ENCODE assay signal across 26 cellular contexts in the genomic region with DNA sequence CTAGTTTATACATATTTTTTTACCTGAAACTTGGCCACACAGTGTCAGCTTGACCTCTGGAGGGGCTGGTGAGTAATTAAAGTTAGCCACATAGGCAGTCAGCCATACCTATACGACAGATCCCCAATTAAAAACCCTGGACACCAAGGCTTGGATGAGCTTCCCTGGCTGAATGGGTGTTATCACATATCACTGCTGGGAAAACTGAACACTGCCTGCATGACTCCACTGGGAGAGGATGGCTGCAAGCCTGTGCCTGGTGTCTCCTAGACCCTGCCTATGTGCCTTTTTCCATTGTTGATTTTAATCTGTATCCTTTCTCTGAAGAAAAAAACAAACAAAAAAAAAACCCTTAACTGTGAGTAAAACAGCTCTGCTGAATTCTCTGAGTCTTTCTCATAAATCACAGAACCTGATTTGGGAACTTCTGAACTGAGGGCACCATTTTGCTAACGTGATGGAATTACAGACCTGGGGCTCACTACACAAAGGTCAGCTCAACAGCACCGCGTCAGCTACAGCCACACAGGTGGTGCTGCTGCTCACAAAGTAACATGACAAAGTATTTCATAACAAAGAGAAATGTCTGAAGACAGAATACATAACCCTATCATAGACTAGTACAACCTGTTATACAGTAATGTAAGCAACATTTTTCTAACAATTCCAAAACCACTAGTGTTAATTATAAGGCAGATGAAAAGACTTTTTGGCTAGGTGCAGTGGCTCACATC.
DNase-seq lines count a peak whose midpoint lies in the region; ATAC-seq, FAIRE-seq and TF ChIP-seq lines count a peak whose summit lies in the region.
"Had no signal": no experiment of that assay in that cellular context is flagged by ENCODE, and none has a peak within 500 bp of the region (broad histone marks: within the 10 kb centered on the region; RNA-seq: fewer than 3 reads in every experiment).

No MANE protein-coding gene starts in this region.

- no peak overlapping the region for H3K4me3 ChIP-seq in bronchial epithelial cell (ENCODE audit: low read depth, low read length)
- H3K4me3 ChIP-seq: BLaER1 treated with 17β-estradiol and CSF1 and Interleukin-3, amounts not matched to agents 10 nM and 100 nM; GM12878 had no signal

- peaks cover 16% of the 10 kb centered on the region for H3K36me3 Mint-ChIP-seq in activated CD8-positive, alpha-beta memory T cell treated with anti-CD3 and anti-CD28 coated beads, Interleukin-2, amount 10 ng/mL, durations not matched to agents 7 days and 5 days
- H3K36me3 Mint-ChIP-seq in memory B cell, result peaks cover 30% of the 10 kb centered on the region
- peaks cover 17% of the 10 kb centered on the region for H3K36me3 Mint-ChIP-seq in stimulated activated effector memory CD8-positive, alpha-beta T cell treated with anti-CD3 and anti-CD28 coated beads, Interleukin-12 subunit alpha, Interleukin-12 subunit beta, amount 100 ng/mL, for 72 hours

- peak; percentile 43 for FAIRE-seq in bronchial epithelial cell (lab: Jason Lieb, UNC)
- FAIRE-seq: GM12878 had no signal

- no peak overlapping the region for H3K27ac Mint-ChIP-seq in activated CD8-positive, alpha-beta memory T cell treated with anti-CD3 and anti-CD28 coated beads, Interleukin-2, amount 10 ng/mL, durations not matched to agents 7 days and 5 days
- peak overlapping the region; percentile 18 for H3K27ac Mint-ChIP-seq in memory B cell
- peak overlapping the region; percentile 14 for H3K27ac Mint-ChIP-seq in stimulated activated effector memory CD8-positive, alpha-beta T cell treated with anti-CD3 and anti-CD28 coated beads, Interleukin-12 subunit alpha, Interleukin-12 subunit beta, amount 100 ng/mL, for 72 hours

- no peak overlapping the region for H3K4me3 Mint-ChIP-seq in activated CD8-positive, alpha-beta memory T cell treated with anti-CD3 and anti-CD28 coated beads, Interleukin-2, amount 10 ng/mL, durations not matched to agents 7 days and 5 days
- H3K4me3 Mint-ChIP-seq in memory B cell, result no peak overlapping the region
- H3K4me3 Mint-ChIP-seq in stimulated activated effector memory CD8-positive, alpha-beta T cell treated with anti-CD3 and anti-CD28 coated beads, Interleukin-12 subunit alpha, Interleukin-12 subunit beta, amount 100 ng/mL, for 72 hours, result no peak overlapping the region
- H3K4me3 Mint-ChIP-seq: CD4-positive, alpha-beta memory T cell had no signal

- TF ChIP-seq CTCF in bronchial epithelial cell (IDR thresholded peaks at IDR 0.05; ENCODE audit: insufficient read depth, low read length, severe bottlenecking) (no peak), GM13976 (IDR thresholded peaks at IDR 0.05; ENCODE audit: borderline replicate concordance, control extremely low read depth, extremely low read depth, insufficient read depth, missing control alignments) (no peak)

- no peaks in the 10 kb centered on the region for H3K9me3 Mint-ChIP-seq in activated CD8-positive, alpha-beta memory T cell treated with anti-CD3 and anti-CD28 coated beads, Interleukin-2, amount 10 ng/mL, durations not matched to agents 7 days and 5 days (ENCODE audit: low read depth)
- H3K9me3 Mint-ChIP-seq in memory B cell, result no peaks in the 10 kb centered on the region
- H3K9me3 Mint-ChIP-seq in stimulated activated effector memory CD8-positive, alpha-beta T cell treated with anti-CD3 and anti-CD28 coated beads, Interleukin-12 subunit alpha, Interleukin-12 subunit beta, amount 100 ng/mL, for 72 hours, result no peaks in the 10 kb centered on the region
- H3K9me3 Mint-ChIP-seq: CD4-positive, alpha-beta memory T cell had no signal

- no peaks in the 10 kb centered on the region for H3K27me3 Mint-ChIP-seq in activated CD8-positive, alpha-beta memory T cell treated with anti-CD3 and anti-CD28 coated beads, Interleukin-2, amount 10 ng/mL, durations not matched to agents 7 days and 5 days
- no peaks in the 10 kb centered on the region for H3K27me3 Mint-ChIP-seq in memory B cell
- H3K27me3 Mint-ChIP-seq: CD4-positive, alpha-beta memory T cell had no signal

- peaks cover 2% of the 10 kb centered on the region for H3K36me3 ChIP-seq in bronchial epithelial cell (ENCODE audit: control insufficient read depth, insufficient read depth, low read length)

- DNase-seq in activated CD8-positive, alpha-beta memory T cell treated with anti-CD3 and anti-CD28 coated beads for 24 hours, result peak; percentile 15
- no peak for DNase-seq in activated CD8-positive, alpha-beta memory T cell treated with anti-CD3 and anti-CD28 coated beads, Interleukin-2, amount 10 ng/mL, durations not matched to agents 7 days and 5 days
- DNase-seq in bronchial epithelial cell (ENCODE audit: low read depth), result peak; percentile 48
- DNase-seq in memory B cell (ENCODE audit: low spot score in 2 of 2), result no peak
- DNase-seq in stimulated activated effector memory CD8-positive, alpha-beta T cell treated with anti-CD3 and anti-CD28 coated beads, Interleukin-12 subunit alpha, Interleukin-12 subunit beta, amount 100 ng/mL, for 72 hours (ENCODE audit: low spot score in 2 of 2), result no peak
- DNase-seq in GM13976 (ENCODE audit: low spot score), result no peak
- DNase-seq: 8988T; CD4-positive, alpha-beta memory T cell; DMS 273 treated with DMSO at 0.1 percent for 48 hours; DMS79 treated with DMSO at 0.1 percent for 48 hours; GOT3; KBM-7; MM.1S; NCI-H1048; NCI-H1417 treated with DMSO at 0.1 percent for 48 hours; NCI-H187; NCI-H2107; NCI-H446 treated with DMSO at 0.1 percent for 48 hours; NCI-H526 treated with DMSO at 0.1 percent for 48 hours; RPMI8226; SHP77 had no signal

- CTCF ChIA-PET in activated CD8-positive, alpha-beta memory T cell treated with anti-CD3 and anti-CD28 coated beads, Interleukin-2, amount 10 ng/mL, durations not matched to agents 7 days and 5 days (lab: Charles Lee), result no interaction called here

- peaks cover 2% of the 10 kb centered on the region for H3K4me1 Mint-ChIP-seq in activated CD8-positive, alpha-beta memory T cell treated with anti-CD3 and anti-CD28 coated beads, Interleukin-2, amount 10 ng/mL, durations not matched to agents 7 days and 5 days
- H3K4me1 Mint-ChIP-seq in memory B cell, result peaks cover 13% of the 10 kb centered on the region
- H3K4me1 Mint-ChIP-seq in stimulated activated effector memory CD8-positive, alpha-beta T cell treated with anti-CD3 and anti-CD28 coated beads, Interleukin-12 subunit alpha, Interleukin-12 subunit beta, amount 100 ng/mL, for 72 hours, result no peaks in the 10 kb centered on the region

- ATAC-seq in activated CD8-positive, alpha-beta memory T cell treated with anti-CD3 and anti-CD28 coated beads, Interleukin-2, amount 10 ng/mL, durations not matched to agents 7 days and 5 days, result no peak
- ATAC-seq in memory B cell (ENCODE audit: low read depth) (no peak), GM21723 (IDR thresholded peaks at IDR 0.05; ENCODE audit: unreplicated experiment) (no peak), GM19035 (IDR thresholded peaks at IDR 0.05; ENCODE audit: unreplicated experiment) (no peak)
- no peak for ATAC-seq in stimulated activated effector memory CD8-positive, alpha-beta T cell treated with anti-CD3 and anti-CD28 coated beads, Interleukin-12 subunit alpha, Interleukin-12 subunit beta, amount 100 ng/mL, for 72 hours
- ATAC-seq: GM12878, HCT116 had no signal

- no peaks in the 10 kb centered on the region for H3K27me3 ChIP-seq in bronchial epithelial cell (ENCODE audit: control insufficient read depth, insufficient read depth, low read length)
- H3K27me3 ChIP-seq: BLaER1 treated with 17β-estradiol and CSF1 and Interleukin-3, amounts not matched to agents 10 nM and 100 nM had no signal

- in situ Hi-C loops in GM13976 (cut with MboI; ENCODE audit: low sequenced_read_pairs, unreplicated experiment), result no loop called here

Comparison
In these comparisons a context has a peak if more than half of its experiments do, and no peak if none do; other contexts are left out.
1. DNase-seq: peak in activated CD8-positive, alpha-beta memory T cell treated with anti-CD3 and anti-CD28 coated beads for 24 hours (single experiment) and bronchial epithelial cell (single experiment); none in activated CD8-positive, alpha-beta memory T cell treated with anti-CD3 and anti-CD28 coated beads, Interleukin-2, amount 10 ng/mL, durations not matched to agents 7 days and 5 days (single experiment), memory B cell (0 of 2), stimulated activated effector memory CD8-positive, alpha-beta T cell treated with anti-CD3 and anti-CD28 coated beads, Interleukin-12 subunit alpha, Interleukin-12 subunit beta, amount 100 ng/mL, for 72 hours (0 of 2) and GM13976 (single experiment).